ENCODE assay signal across 26 cellular contexts in genomic region chr3:159175391-159175725, GRCh38.
"Had no signal": no experiment of that assay in that cellular context is flagged by ENCODE, and none has a peak within 500 bp of the region (broad histone marks: within the 10 kb centered on the region; RNA-seq: fewer than 3 reads in every experiment).

No MANE protein-coding gene starts in this region.

- H3K27ac ChIP-seq: lower lobe of right lung, neural progenitor cell, parathyroid adenoma, right atrium auricular region, thoracic aorta, tibial nerve, upper lobe of left lung had no signal

- H3K36me3 ChIP-seq: lower lobe of right lung, neural progenitor cell, right atrium auricular region, thoracic aorta, tibial nerve, upper lobe of left lung had no signal

- H3K9me3 Mint-ChIP-seq: memory B cell; mesothelial cell of epicardium; naive B cell; natural killer cell treated with Interleukin-12 subunit alpha and Interleukin-12 subunit beta and Interleukin-15 and Interleukin-18, amount 100 ng/mL, for 72 hours; neural progenitor cell; stimulated activated effector memory CD8-positive, alpha-beta T cell treated with anti-CD3 and anti-CD28 coated beads, Interleukin-12 subunit alpha, Interleukin-12 subunit beta, amount 100 ng/mL, for 72 hours; stimulated activated naive CD8-positive, alpha-beta T cell treated with anti-CD3 and anti-CD28 coated beads, Interleukin-15, Interleukin-2, amounts not matched to agents 100 ng/mL and 50 ng/mL, for 24 hours had no signal

- H3K27me3 Mint-ChIP-seq: effector memory CD8-positive, alpha-beta T cell; naive B cell; natural killer cell treated with Interleukin-12 subunit alpha and Interleukin-12 subunit beta and Interleukin-15 and Interleukin-18, amount 100 ng/mL, for 72 hours; progenitor cell of endocrine pancreas; stimulated activated naive CD8-positive, alpha-beta T cell treated with anti-CD3 and anti-CD28 coated beads, Interleukin-15, Interleukin-2, amounts not matched to agents 100 ng/mL and 50 ng/mL, for 24 hours had no signal

- H3K9me3 ChIP-seq: lower lobe of right lung, mucosa of descending colon, right atrium auricular region, thoracic aorta, tibial nerve, upper lobe of left lung had no signal

- H3K4me2 ChIP-seq: neural progenitor cell had no signal

- H3K27ac Mint-ChIP-seq: effector memory CD8-positive, alpha-beta T cell; immature natural killer cell; memory B cell; mesothelial cell of epicardium; naive B cell; natural killer cell treated with Interleukin-12 subunit alpha and Interleukin-12 subunit beta and Interleukin-15 and Interleukin-18, amount 100 ng/mL, for 72 hours; neural progenitor cell; progenitor cell of endocrine pancreas; stimulated activated effector memory CD8-positive, alpha-beta T cell treated with anti-CD3 and anti-CD28 coated beads, Interleukin-12 subunit alpha, Interleukin-12 subunit beta, amount 100 ng/mL, for 72 hours; stimulated activated naive CD8-positive, alpha-beta T cell treated with anti-CD3 and anti-CD28 coated beads, Interleukin-15, Interleukin-2, amounts not matched to agents 100 ng/mL and 50 ng/mL, for 24 hours had no signal

- H3K36me3 Mint-ChIP-seq: immature natural killer cell; memory B cell; mesothelial cell of epicardium; naive B cell; natural killer cell treated with Interleukin-12 subunit alpha and Interleukin-12 subunit beta and Interleukin-15 and Interleukin-18, amount 100 ng/mL, for 72 hours; neural progenitor cell; stimulated activated effector memory CD8-positive, alpha-beta T cell treated with anti-CD3 and anti-CD28 coated beads, Interleukin-12 subunit alpha, Interleukin-12 subunit beta, amount 100 ng/mL, for 72 hours had no signal

- H3K4me3 Mint-ChIP-seq: effector memory CD8-positive, alpha-beta T cell; immature natural killer cell; memory B cell; mesothelial cell of epicardium; naive B cell; natural killer cell treated with Interleukin-12 subunit alpha and Interleukin-12 subunit beta and Interleukin-15 and Interleukin-18, amount 100 ng/mL, for 72 hours; neural progenitor cell; stimulated activated effector memory CD8-positive, alpha-beta T cell treated with anti-CD3 and anti-CD28 coated beads, Interleukin-12 subunit alpha, Interleukin-12 subunit beta, amount 100 ng/mL, for 72 hours; stimulated activated naive CD8-positive, alpha-beta T cell treated with anti-CD3 and anti-CD28 coated beads, Interleukin-15, Interleukin-2, amounts not matched to agents 100 ng/mL and 50 ng/mL, for 24 hours had no signal

- H3K4me1 ChIP-seq: lower lobe of right lung, neural progenitor cell, parathyroid adenoma, right atrium auricular region, tibial nerve, upper lobe of left lung had no signal

- H3K4me3 ChIP-seq: lower lobe of right lung, mucosa of descending colon, neural progenitor cell, right atrium auricular region, thoracic aorta, tibial nerve, upper lobe of left lung had no signal

- H3K27me3 ChIP-seq: neural progenitor cell, right atrium auricular region, tibial nerve, upper lobe of left lung had no signal

- DNase-seq: cortex of kidney; effector memory CD8-positive, alpha-beta T cell; hypothalamus; immature natural killer cell; left ventricle myocardium superior; lower lobe of right lung; mucosa of descending colon; naive B cell; stimulated activated CD4-positive, alpha-beta T cell treated with anti-CD3 and anti-CD28 coated beads, Interleukin-2, amount 100 ng/mL, for 24 hours; stimulated activated CD4-positive, alpha-beta T cell treated with anti-CD3 and anti-CD28 coated beads, Interleukin-4, amount 100 ng/mL, for 24 hours; upper lobe of left lung had no signal

- H3K79me2 ChIP-seq: parathyroid adenoma had no signal

- H2AFZ ChIP-seq: neural progenitor cell, parathyroid adenoma had no signal

- H3K4me1 Mint-ChIP-seq: immature natural killer cell; mesothelial cell of epicardium; naive B cell; stimulated activated effector memory CD8-positive, alpha-beta T cell treated with anti-CD3 and anti-CD28 coated beads, Interleukin-12 subunit alpha, Interleukin-12 subunit beta, amount 100 ng/mL, for 72 hours had no signal

- ATAC-seq: effector memory CD8-positive, alpha-beta T cell; left ventricle myocardium superior; natural killer cell treated with Interleukin-12 subunit alpha and Interleukin-12 subunit beta and Interleukin-15 and Interleukin-18, amount 100 ng/mL, for 72 hours; sciatic nerve; stimulated activated effector memory CD8-positive, alpha-beta T cell treated with anti-CD3 and anti-CD28 coated beads, Interleukin-12 subunit alpha, Interleukin-12 subunit beta, amount 100 ng/mL, for 72 hours had no signal

- FAIRE-seq: endometrium, frontal cortex, urothelium cell line had no signal
